ENCODE assay signal across 8 cellular contexts in the genomic region with DNA sequence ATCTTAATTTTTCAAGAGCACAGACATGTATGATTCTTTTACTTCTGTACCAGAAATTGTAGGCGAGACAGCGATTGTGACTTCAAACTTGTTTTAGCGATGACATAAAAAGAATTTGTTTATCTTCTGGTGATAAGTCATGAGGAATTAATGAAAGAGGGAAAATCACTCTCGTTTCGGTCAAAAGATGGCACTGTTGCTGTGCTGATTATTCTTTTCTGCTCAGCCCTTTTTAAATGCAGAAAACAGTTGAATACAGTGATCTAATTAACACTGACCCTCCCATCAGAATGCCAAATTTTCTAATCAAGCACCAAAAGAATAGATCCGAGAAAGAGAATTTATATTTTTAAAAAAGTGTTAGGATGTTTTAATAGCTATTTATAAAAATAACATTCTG.
A peak's percentile ranks its signal among the peaks of the same experiment; 100 is the strongest.
DNase-seq lines count a peak whose midpoint lies in the region; ATAC-seq and TF ChIP-seq lines count a peak whose summit lies in the region.

No MANE protein-coding gene starts in this region.

- no peak for TF ChIP-seq POLR2A in erythroblast (IDR thresholded peaks at IDR 0.05; ENCODE audit: low read length)

- DNase-seq in NCI-H1092 treated with DMSO at 0.1 percent for 48 hours (lab: John Stamatoyannopoulos, UW) (peak; percentile 3), NCI-H1092 (lab: John Stamatoyannopoulos, UW) (no peak), NCI-H82 treated with DMSO at 0.1 percent for 48 hours (lab: John Stamatoyannopoulos, UW; ENCODE audit: unreplicated experiment) (peak; percentile 10), erythroblast (lab: John Stamatoyannopoulos, UW) (peak; percentile 28 to 38), putamen (ENCODE audit: low spot score) (peak; percentile 60), T-helper 2 cell (no peak)

- ATAC-seq in GM21825 (IDR thresholded peaks at IDR 0.05; ENCODE audit: unreplicated experiment), result no peak
- ATAC-seq in HG03095 (IDR thresholded peaks at IDR 0.05; ENCODE audit: unreplicated experiment), result no peak

Comparison
In these comparisons a context has a peak if more than half of its experiments do, and no peak if none do; other contexts are left out.
1. DNase-seq: peak in NCI-H1092 treated with DMSO at 0.1 percent for 48 hours (single experiment), NCI-H82 treated with DMSO at 0.1 percent for 48 hours (single experiment), erythroblast (2 of 2) and putamen (single experiment); none in NCI-H1092 (single experiment) and T-helper 2 cell (0 of 5).